8 cellular contexts compared by ENCODE assay signal in genomic region chr17:8121531-8122390, GRCh38. TPM values are rescaled to one million over a fixed set of nuclear protein-coding genes. Genes with fewer than 3 reads are reported as not detected.
DNase-seq lines count a peak whose midpoint lies in the region; ATAC-seq lines count a peak whose summit lies in the region.

No MANE protein-coding gene starts in this region.

- peak overlapping the region; percentile 99 for H3K4me2 ChIP-seq in neuronal stem cell (ENCODE audit: insufficient read depth, low read length, poor library complexity, severe bottlenecking)

- no peak overlapping the region for H2BK15ac ChIP-seq in neuronal stem cell (ENCODE audit: low read length)

- in situ Hi-C loops in Caki2 (cut with HindIII; ENCODE audit: low pct_unique_long_range_greater_than_20kb, low sequenced_read_pairs) = no loop called here

- H4K8ac ChIP-seq in neuronal stem cell (ENCODE audit: low read depth, low read length) = no peak overlapping the region

- peak; percentile 28 for ATAC-seq in GM21786 (IDR thresholded peaks at IDR 0.05; ENCODE audit: unreplicated experiment)
- no peak for ATAC-seq in GM19035 (IDR thresholded peaks at IDR 0.05; ENCODE audit: unreplicated experiment)
- ATAC-seq in GM19455 (IDR thresholded peaks at IDR 0.05; ENCODE audit: unreplicated experiment) = no peak

- no peak overlapping the region for H3K4ac ChIP-seq in neuronal stem cell (ENCODE audit: low read length)

- peak overlapping the region; percentile 86 for H2AFZ ChIP-seq in neuronal stem cell (ENCODE audit: low read length)

- peak overlapping the region; percentile 75 for H3K9ac ChIP-seq in neuronal stem cell (ENCODE audit: low read depth, low read length, poor library complexity)

- peak overlapping the region; percentile 91 for H3K18ac ChIP-seq in neuronal stem cell (ENCODE audit: low read length)

- H3K23ac ChIP-seq in neuronal stem cell (ENCODE audit: low read depth, low read length, poor library complexity) = no peak overlapping the region

- peaks cover 14 to 54% (median 36%) of the 10 kb centered on the region in 3 experiments for H3K27me3 ChIP-seq in neuronal stem cell (ENCODE audit: control insufficient read depth in 3 of 3, insufficient read depth in 3 of 3, low read depth in 1 of 3, low read length in 3 of 3)

- H2BK120ac ChIP-seq in neuronal stem cell (ENCODE audit: low read depth, low read length) = no peak overlapping the region

- H3K14ac ChIP-seq in neuronal stem cell (ENCODE audit: low read length) = no peak overlapping the region

- H3K27ac ChIP-seq in neuronal stem cell (replicated peaks; ENCODE audit: low read length) = no peak overlapping the region

- H4K91ac ChIP-seq in neuronal stem cell (ENCODE audit: low read depth, low read length, poor library complexity) = no peak overlapping the region

- no peaks in the 10 kb centered on the region for H3K36me3 ChIP-seq in neuronal stem cell (replicated peaks in 1 of 2; ENCODE audit: control insufficient read depth in 2 of 2, insufficient read depth in 2 of 2, low read length in 2 of 2)

- no peak overlapping the region for H2AK5ac ChIP-seq in neuronal stem cell (ENCODE audit: low read depth, low read length)

- DNase-seq in Caki2 (ENCODE audit: low read depth) = peak; percentile 74
- DNase-seq in NCI-H510A (lab: John Stamatoyannopoulos, UW) = peak; percentile 27
- peak; percentile 51 for DNase-seq in activated naive CD4-positive, alpha-beta T cell treated with Interleukin-2 at 50 U/mL for 16 hours
- peak; percentile 49 to 91 (median 80) for DNase-seq in head of caudate nucleus
- DNase-seq in neuronal stem cell (ENCODE audit: low spot score) = peak; percentile 84

- peak overlapping the region; percentile 67 to 91 for H3K4me3 ChIP-seq in neuronal stem cell (ENCODE audit: low read length in 2 of 2)

- peaks cover 20 to 33% of the 10 kb centered on the region in 2 donors for H3K4me1 ChIP-seq in neuronal stem cell (ENCODE audit: control insufficient read depth in 2 of 2, insufficient read depth in 1 of 2, low read depth in 1 of 2, low read length in 2 of 2)

- H3K79me1 ChIP-seq in neuronal stem cell (ENCODE audit: low read depth, low read length) = no peaks in the 10 kb centered on the region

- H2BK12ac ChIP-seq in neuronal stem cell (ENCODE audit: low read length) = no peak overlapping the region

- H3K9me3 ChIP-seq in neuronal stem cell (replicated peaks in 1 of 2; ENCODE audit: control insufficient read depth in 2 of 2, insufficient read depth in 1 of 2, low read depth in 1 of 2, low read length in 2 of 2) = no peaks in the 10 kb centered on the region

- peak overlapping the region; percentile 6 for H2BK5ac ChIP-seq in neuronal stem cell (ENCODE audit: low read length)

- WGBS in neuronal stem cell (ENCODE audit: extremely low coverage in 2 of 2, insufficient read length in 2 of 2, insufficient replicate concordance in 1 of 2), 2 donors = no CpG with 5 or more reads among the region's 88 CpGs

- intact Hi-C loops in head of caudate nucleus (cut with DNase I) = loop anchor here (5.0 to 10.0 kb wide), 3 partner anchors 36 to 183 kb away; no protein-coding TSS in a partner anchor

RNA-seq across cellular contexts. Expression of gene HES7, which starts 2.1 kb away (rescaled TPM):
- total RNA-seq in Caki2 (2014; rRNA removed; shearing (Covaris generic); ENCODE audit: low replicate concordance) = 5.3 TPM in 1 of 2 replicates, not detected in the other
- polyA plus RNA-seq in neuronal stem cell (2013, experiment 1 of 2) = 5.8 TPM
- polyA plus RNA-seq in neuronal stem cell (2013, experiment 2 of 2) = 4.2 TPM

RNA-seq across cellular contexts. Expression of gene ALOXE3, which starts 3.4 kb away (rescaled TPM):
- total RNA-seq in Caki2 (2014; rRNA removed; shearing (Covaris generic); ENCODE audit: low replicate concordance) = not detected in 2 replicates
- polyA plus RNA-seq in neuronal stem cell (2013, experiment 1 of 2) = 0.07 TPM
- polyA plus RNA-seq in neuronal stem cell (2013, experiment 2 of 2) = 0.11 TPM

RNA-seq across cellular contexts. Expression of gene PER1, which starts 30.4 kb away (rescaled TPM):
- 3.2 and 5.6 TPM in 2 replicates for total RNA-seq in Caki2 (2014; rRNA removed; shearing (Covaris generic); ENCODE audit: low replicate concordance)
- 17.0 TPM for polyA plus RNA-seq in neuronal stem cell (2013, experiment 1 of 2)
- 18.7 TPM for polyA plus RNA-seq in neuronal stem cell (2013, experiment 2 of 2)

RNA-seq across cellular contexts. Expression of gene ALOX12B, which starts 34.2 kb away (rescaled TPM):
- total RNA-seq in Caki2 (2014; rRNA removed; shearing (Covaris generic); ENCODE audit: low replicate concordance) = 0.74 TPM in 1 of 2 replicates, not detected in the other
- polyA plus RNA-seq in neuronal stem cell (2013, experiment 1 of 2) = 0.33 TPM
- 0.29 TPM for polyA plus RNA-seq in neuronal stem cell (2013, experiment 2 of 2)

RNA-seq across cellular contexts. Expression of gene VAMP2, which starts 41.0 kb away (rescaled TPM):
- 0.09 TPM in 1 of 2 replicates, not detected in the other for total RNA-seq in Caki2 (2014; rRNA removed; shearing (Covaris generic); ENCODE audit: low replicate concordance)
- polyA plus RNA-seq in neuronal stem cell (2013, experiment 1 of 2) = 47.3 TPM
- 45.3 TPM for polyA plus RNA-seq in neuronal stem cell (2013, experiment 2 of 2)

Comparison
In these comparisons a context has a peak if more than half of its experiments do, and no peak if none do; other contexts are left out.
1. DNase-seq: peak in every context shown above with its lines; median percentile 84 in neuronal stem cell; 80 in head of caudate nucleus; 74 in Caki2; 51 in activated naive CD4-positive, alpha-beta T cell treated with Interleukin-2 at 50 U/mL for 16 hours; 27 in NCI-H510A.